Comparison of ENCODE assay signal across 8 cellular contexts in genomic region chr6:136526196-136526930, GRCh38. TPM values are rescaled to one million over a fixed set of nuclear protein-coding genes. Genes with fewer than 3 reads are reported as not detected.
DNase-seq lines count a peak whose midpoint lies in the region; ATAC-seq and TF ChIP-seq lines count a peak whose summit lies in the region.

No MANE protein-coding gene starts in this region.

- ATAC-seq in CD4-positive, alpha-beta T cell (ENCODE audit: poor library complexity): peak; percentile 89
- ATAC-seq in HG03432 (IDR thresholded peaks at IDR 0.05; ENCODE audit: unreplicated experiment) (peak; percentile 45), lung (ENCODE audit: insufficient read depth, low FRiP score) (peak; percentile 77), HG03442 (IDR thresholded peaks at IDR 0.05; ENCODE audit: unreplicated experiment) (no peak)

- H3K27me3 ChIP-seq in CD4-positive, alpha-beta T cell (ENCODE audit: control insufficient read depth, insufficient read depth, low read length): no peaks in the 10 kb centered on the region
- H3K27me3 ChIP-seq in lung (ENCODE audit: control insufficient read depth, insufficient read depth): no peaks in the 10 kb centered on the region

- DNase-seq in CD4-positive, alpha-beta T cell: peak in 8 of 10 experiments; percentile 9 to 38 (median 21)
- peak; percentile 80 for DNase-seq in UCSD-AML1 (lab: John Stamatoyannopoulos, UW; ENCODE audit: unreplicated experiment)
- peak; percentile 76 for DNase-seq in ecto neural progenitor cell (ENCODE audit: low spot score)
- peak; percentile 47 for DNase-seq in lung (ENCODE audit: low spot score)
- DNase-seq in stromal cell of bone marrow (ENCODE audit: low read depth): peak; percentile 31
- DNase-seq in RKO (ENCODE audit: low spot score): no peak

- no peaks in the 10 kb centered on the region for H3K36me3 Mint-ChIP-seq in CD4-positive, alpha-beta T cell (ENCODE audit: low read depth)

- H3K4me3 ChIP-seq in lung: no peak overlapping the region

- H3K4me1 ChIP-seq in lung (ENCODE audit: control insufficient read depth in 2 of 2, insufficient read depth in 2 of 2, low read length in 2 of 2): peaks cover 0 to 2% of the 10 kb centered on the region in 2 donors

- no peaks in the 10 kb centered on the region for H3K9me3 Mint-ChIP-seq in CD4-positive, alpha-beta T cell

- peaks cover 3% of the 10 kb centered on the region for H3K27me3 Mint-ChIP-seq in CD4-positive, alpha-beta T cell

- CTCF ChIA-PET in CD4-positive, alpha-beta T cell (lab: Charles Lee): interaction anchor here (0.7 to 1.0 kb wide), 2 partner anchors 13 to 18 kb away, joined by 3 read pairs; no protein-coding TSS in a partner anchor

- H3K9me3 ChIP-seq in CD4-positive, alpha-beta T cell (ENCODE audit: control insufficient read depth, low read length): no peaks in the 10 kb centered on the region
- peaks cover 0 to 1% of the 10 kb centered on the region in 2 donors for H3K9me3 ChIP-seq in lung (ENCODE audit: control insufficient read depth in 2 of 2, insufficient read depth in 1 of 2, low read length in 1 of 2)

- intact Hi-C loops in CD4-positive, alpha-beta T cell (cut with DNase I, micrococcal nuclease): no loop called here

- H3K4me3 Mint-ChIP-seq in CD4-positive, alpha-beta T cell: peak overlapping the region; percentile 76

- H3K36me3 ChIP-seq in lung (ENCODE audit: control insufficient read depth in 2 of 2, insufficient read depth in 2 of 2, low read length in 2 of 2): no peaks in the 10 kb centered on the region

- peak overlapping the region; percentile 10 for H3K27ac Mint-ChIP-seq in CD4-positive, alpha-beta T cell

- no peak for TF ChIP-seq CTCF in CD4-positive, alpha-beta T cell (IDR thresholded peaks at IDR 0.05)
- TF ChIP-seq CTCF in lung (IDR thresholded peaks at IDR 0.05; ENCODE audit: control extremely low read depth, extremely low read depth): no peak

- POLR2A ChIA-PET in CD4-positive, alpha-beta T cell (lab: Charles Lee): interaction anchor here (1.0 kb wide), 1 partner anchor 68 kb away, joined by 4 read pairs; no protein-coding TSS in a partner anchor

- H3K27ac ChIP-seq in CD4-positive, alpha-beta T cell (ENCODE audit: low read depth, low read length): no peak overlapping the region
- no peak overlapping the region for H3K27ac ChIP-seq in lung (ENCODE audit: low read depth in 1 of 2, low read length in 1 of 2)

- peaks cover 22% of the 10 kb centered on the region for H3K4me1 Mint-ChIP-seq in CD4-positive, alpha-beta T cell (ENCODE audit: low read depth)

- 3 to 32% methylated on average over 16 of the region's 16 CpGs for WGBS in lung, 2 donors

RNA-seq across cellular contexts. Expression of gene MAP7, which starts 23.9 kb away (rescaled TPM):
- under 1 TPM; 0.45 to 0.49 TPM for total RNA-seq in CD4-positive, alpha-beta T cell
- 10 to 100 TPM; 15.0 to 23.4 TPM for total RNA-seq in lung
- 1 to 10 TPM; 8.4 to 9.6 TPM for polyA plus RNA-seq in lung

Comparison
In these comparisons a context has a peak if more than half of its experiments do, and no peak if none do; other contexts are left out.
1. RNA of gene MAP7, which starts 23.9 kb away (total RNA-seq): 15.0 to 23.4 TPM in lung; 0.45 to 0.49 TPM in CD4-positive, alpha-beta T cell; every median in the first group is over 10 times any median in the second.